ENCODE assay signal across 14 cellular contexts in genomic region chr1:44713321-44713781, GRCh38. TPM values are rescaled to one million over a fixed set of nuclear protein-coding genes. Genes with fewer than 3 reads are reported as not detected.
DNase-seq lines count a peak whose midpoint lies in the region; ATAC-seq, FAIRE-seq and TF ChIP-seq lines count a peak whose summit lies in the region.
"Had no signal": no experiment of that assay in that cellular context is flagged by ENCODE, and none has a peak within 500 bp of the region (broad histone marks: within the 10 kb centered on the region; RNA-seq: fewer than 3 reads in every experiment).

No MANE protein-coding gene starts in this region.

- H3K27ac ChIP-seq in HepG2 (ENCODE audit: extremely low read length, insufficient read depth, low read length) = no peak overlapping the region
- no peak overlapping the region for H3K27ac ChIP-seq in right lobe of liver
- H3K27ac ChIP-seq in SK-N-SH (ENCODE audit: low read depth in 2 of 2, low read length in 1 of 2) = no peak overlapping the region

- peak; percentile 46; the same call in 2 of the 3 replicates for ATAC-seq in HepG2
- no peak for ATAC-seq in right lobe of liver

- H3K9me2 ChIP-seq in SK-N-SH = no peaks in the 10 kb centered on the region

- H3K4me2 ChIP-seq in HepG2 (ENCODE audit: low read depth, low read length) (0 out of 2 replicates have a peak overlapping the region, but pooled peaks have one; percentile 12), SK-N-SH (no peak overlapping the region)

- H4K20me1 ChIP-seq in HepG2 (ENCODE audit: insufficient read depth, low read length) = no peaks in the 10 kb centered on the region
- H4K20me1 ChIP-seq in SK-N-SH (ENCODE audit: insufficient read depth) = no peaks in the 10 kb centered on the region

- intact Hi-C loops in HepG2 (cut with micrococcal nuclease; ENCODE audit: unreplicated experiment) (no loop called here), right lobe of liver (cut with DNase I) (no loop called here)

- peaks cover 33% of the 10 kb centered on the region for H3K4me1 ChIP-seq in HepG2 (ENCODE audit: insufficient read depth, low read length)
- H3K4me1 ChIP-seq in right lobe of liver = peaks cover 0 to 5% (median 0%) of the 10 kb centered on the region in 4 donors
- no peaks in the 10 kb centered on the region for H3K4me1 ChIP-seq in SK-N-SH (ENCODE audit: control insufficient read depth in 1 of 2, insufficient read depth in 2 of 2, low read depth in 1 of 2, low read length in 1 of 2)

- no peak overlapping the region for H2AFZ ChIP-seq in HepG2 (ENCODE audit: low read length)
- H2AFZ ChIP-seq in SK-N-SH (ENCODE audit: low read depth) = no peak overlapping the region

- CTCF ChIA-PET in HepG2 (lab: Yijun Ruan, JAX; ENCODE audit: low intra/inter-chr PET ratio, low total read pairs) = no interaction called here
- CTCF ChIA-PET in SK-N-SH (lab: Yijun Ruan, JAX) = interaction anchor here (0.5 to 7.8 kb wide), 7 partner anchors 9 to 267 kb away, joined by 3 to 52 read pairs (median 3); partner anchors contain the start of gene RNU5D-1

- TF ChIP-seq EP300 in HepG2 (IDR thresholded peaks at IDR 0.05; ENCODE audit: low read depth in 2 of 2, low read length in 2 of 2) = no peak
- TF ChIP-seq EP300 in HepG2 (CRISPR knock-in tag; IDR thresholded peaks at IDR 0.05; ENCODE audit: borderline replicate concordance) = no peak
- no peak for TF ChIP-seq EP300 in SK-N-SH (IDR thresholded peaks at IDR 0.05; ENCODE audit: borderline replicate concordance in 1 of 2, low read depth in 1 of 2, low read length in 1 of 2)

- no peak for FAIRE-seq in HepG2 (lab: Jason Lieb, UNC)
- FAIRE-seq in HTR-8/SVneo (lab: Jason Lieb, UNC) = no peak

- TF ChIP-seq CTCF in HepG2 (CRISPR knock-in tag; IDR thresholded peaks at IDR 0.05) (no peak), right lobe of liver (IDR thresholded peaks at IDR 0.05) (no peak), SK-N-SH (IDR thresholded peaks at IDR 0.05) (no peak)

- 13% methylated on average over 4 of the region's 6 CpGs for WGBS in HepG2 (ENCODE audit: low lambda C conversion rate)
- WGBS in right lobe of liver (ENCODE audit: insufficient coverage, low coverage, low lambda C conversion rate, missing lambda C conversion rate) = 46% methylated on average over 6 of the region's 6 CpGs
- 36% methylated on average over 3 of the region's 6 CpGs for WGBS in SK-N-SH (ENCODE audit: low lambda C conversion rate)

- TF ChIP-seq POLR2A in HepG2 (IDR thresholded peaks at IDR 0.05; ENCODE audit: insufficient read depth in 1 of 2, low read depth in 2 of 2, low read length in 2 of 2) (no peak), right lobe of liver (IDR thresholded peaks at IDR 0.05) (no peak)

- H3K79me2 ChIP-seq in HepG2 (ENCODE audit: insufficient read depth, low read length) (no peaks in the 10 kb centered on the region), SK-N-SH (ENCODE audit: insufficient read depth) (no peaks in the 10 kb centered on the region)

- H3K36me3 ChIP-seq in HepG2 (replicated peaks in 1 of 2; ENCODE audit: control insufficient read depth in 1 of 2, insufficient read depth in 2 of 2, low read length in 2 of 2) = no peaks in the 10 kb centered on the region
- H3K36me3 ChIP-seq in right lobe of liver = no peaks in the 10 kb centered on the region
- H3K36me3 ChIP-seq in SK-N-SH (replicated peaks in 1 of 2; ENCODE audit: control insufficient read depth in 1 of 2, insufficient read depth in 2 of 2, low read length in 1 of 2) = no peaks in the 10 kb centered on the region

- H3F3A ChIP-seq in SK-N-SH (replicated peaks; ENCODE audit: insufficient read depth) = peaks cover 4% of the 10 kb centered on the region

- H3K9ac ChIP-seq in HepG2 (ENCODE audit: insufficient read depth, low read depth, low read length) = no peak overlapping the region
- H3K9ac ChIP-seq in SK-N-SH = no peak overlapping the region

- TF ChIP-seq RAD21 in HepG2 (CRISPR knock-in tag; IDR thresholded peaks at IDR 0.05) = no peak
- TF ChIP-seq RAD21 in SK-N-SH (IDR thresholded peaks at IDR 0.05; ENCODE audit: low read length) = no peak

- DNase-seq in HepG2 (ENCODE audit: low spot score) (no peak), right lobe of liver (no peak), MV-4-11 (lab: John Stamatoyannopoulos, UW) (peak; percentile 13), SW480 (ENCODE audit: low spot score) (peak; percentile 85), GM03348 (ENCODE audit: low spot score) (no peak), HTR-8/SVneo (ENCODE audit: insufficient read length, low spot score) (no peak), HCEC 1CT (no peak), SK-N-SH (no peak)
- DNase-seq: activated CD4-positive, CD25-positive, alpha-beta regulatory T cell treated with anti-CD3 and anti-CD28 coated beads, Interleukin-2, amount 50 U/mL, for 72 hours; cerebellar nuclear complex; stimulated activated CD4-positive, alpha-beta T cell treated with anti-CD3 and anti-CD28 coated beads, Interleukin-4, amount 100 ng/mL, for 1 hour; substantia nigra had no signal

- no TSS peak for BruUV-seq in HepG2 (replicated peaks; lab: Mats Ljungman, UMichigan)

- in situ Hi-C loops in HepG2 (cut with HindIII; ENCODE audit: extremely low pct_ligation_motif_present, low pct_unique_long_range_greater_than_20kb) = no loop called here

- no peak overlapping the region for H3K4me3 ChIP-seq in HepG2 (replicated peaks in 1 of 3; ENCODE audit: insufficient read depth in 1 of 3, low read depth in 2 of 3, low read length in 3 of 3)
- no peak overlapping the region for H3K4me3 ChIP-seq in right lobe of liver
- no peak overlapping the region for H3K4me3 ChIP-seq in SK-N-SH (ENCODE audit: low read depth in 2 of 2, low read length in 1 of 2)

- H3K27me3 ChIP-seq in HepG2 (ENCODE audit: control insufficient read depth in 1 of 2, insufficient read depth in 2 of 2, low read length in 2 of 2) (peaks cover 0 to 11% of the 10 kb centered on the region in 2 experiments; a peak in 1 of 5 replicates), right lobe of liver (no peaks in the 10 kb centered on the region), SK-N-SH (ENCODE audit: insufficient read depth) (no peaks in the 10 kb centered on the region)

- H3K9me3 ChIP-seq in HepG2 (ENCODE audit: low read length) (no peaks in the 10 kb centered on the region), right lobe of liver (no peaks in the 10 kb centered on the region), SK-N-SH (no peaks in the 10 kb centered on the region)

- POLR2A ChIA-PET in HepG2 (lab: Yijun Ruan, JAX) = interaction anchor here (1.6 to 2.6 kb wide), 2 partner anchors 9 to 16 kb away, joined by 7 to 23 read pairs; partner anchors contain the start of gene RNU5D-1
- POLR2A ChIA-PET in SK-N-SH (lab: Yijun Ruan, JAX) = no interaction called here

RNA-seq across cellular contexts. Expression of gene RNU5D-1, which starts 17.6 kb away (rescaled TPM):
- total RNA-seq in HepG2 (2016; rRNA removed; fragmentation: Illumina TruSeq; extraction: Trizol) = 165 TPM in 1 of 2 replicates, not detected in the other
- total RNA-seq in HepG2 (2016; cell fraction: cytosol; rRNA removed; fragmentation: Illumina TruSeq; extraction: Trizol; ENCODE audit: low read depth) = 252 and 278 TPM in 2 replicates
- 103 and 268 TPM in 2 replicates for total RNA-seq in HepG2 (2016; cell fraction: insoluble cytoplasmic fraction; rRNA removed; fragmentation: Illumina TruSeq; extraction: Trizol)
- 148 TPM in 1 of 2 replicates, not detected in the other for total RNA-seq in HepG2 (2016; cell fraction: membrane; rRNA removed; fragmentation: Illumina TruSeq; extraction: Trizol)
- total RNA-seq in HepG2 (2016; cell fraction: nucleus; rRNA removed; fragmentation: Illumina TruSeq; extraction: Trizol) = 2,234 and 2,499 TPM in 2 replicates
- not detected in 2 replicates for polyA plus RNA-seq in HepG2 (2011; rRNA removed)
- polyA plus RNA-seq in HepG2 (2011; cell fraction: cytosol; rRNA removed) = not detected in 2 replicates
- under 0.01 TPM in 1 of 2 replicates, not detected in the other for polyA plus RNA-seq in HepG2 (2011; cell fraction: nucleus; rRNA removed)
- polyA plus RNA-seq in HepG2 (2012) = not detected in 2 replicates
- polyA plus RNA-seq in HepG2 (2016; cell fraction: cytosol; fragmentation: Illumina TruSeq; extraction: Trizol; ENCODE audit: low read depth) = not detected in 2 replicates
- not detected in 2 replicates for polyA plus RNA-seq in HepG2 (2016; cell fraction: insoluble cytoplasmic fraction; fragmentation: Illumina TruSeq; extraction: Trizol; ENCODE audit: low read depth)
- not detected in 2 replicates for polyA plus RNA-seq in HepG2 (2016; cell fraction: membrane; fragmentation: Illumina TruSeq; extraction: Trizol; ENCODE audit: low read depth)
- not detected in 2 replicates for polyA plus RNA-seq in HepG2 (2016; cell fraction: nucleus; fragmentation: Illumina TruSeq; extraction: Trizol; ENCODE audit: insufficient read depth, low read depth)
- under 0.01 TPM in 2 replicates for polyA minus RNA-seq in HepG2 (2011; rRNA and poly(A)+ RNA removed; ENCODE audit: low replicate concordance)
- 1,580 and 1,780 TPM in 2 replicates for polyA minus RNA-seq in HepG2 (2011; cell fraction: cytosol; rRNA and poly(A)+ RNA removed)
- under 0.01 TPM in 2 replicates for polyA minus RNA-seq in HepG2 (2011; cell fraction: nucleus; rRNA and poly(A)+ RNA removed)
- total RNA-seq in right lobe of liver = not detected
- polyA plus RNA-seq in SK-N-SH (2012; rRNA removed) = not detected in 2 replicates
- not detected in 2 replicates for polyA plus RNA-seq in SK-N-SH (2012; cell fraction: cytosol; rRNA removed)
- polyA plus RNA-seq in SK-N-SH (2012; cell fraction: nucleus; rRNA removed) = not detected in 2 replicates
- total RNA-seq: osteocyte, RPMI7951 had no signal

RNA-seq across cellular contexts. Expression of gene KIF2C, which starts 26.3 kb away (rescaled TPM):
- total RNA-seq in HepG2 (2016; rRNA removed; fragmentation: Illumina TruSeq; extraction: Trizol) (53.7 and 72.9 TPM in 2 replicates), right lobe of liver (1 to 10 TPM in 2 of 6 experiments, under 1 TPM in 3, not detected in 1; 0.22 to 1.4 (median 0.37) TPM)
- 9.7 and 10.2 TPM in 2 replicates for total RNA-seq in HepG2 (2016; cell fraction: cytosol; rRNA removed; fragmentation: Illumina TruSeq; extraction: Trizol; ENCODE audit: low read depth)
- 54.6 and 71.7 TPM in 2 replicates for total RNA-seq in HepG2 (2016; cell fraction: insoluble cytoplasmic fraction; rRNA removed; fragmentation: Illumina TruSeq; extraction: Trizol)
- 15.0 and 17.3 TPM in 2 replicates for total RNA-seq in HepG2 (2016; cell fraction: membrane; rRNA removed; fragmentation: Illumina TruSeq; extraction: Trizol)
- total RNA-seq in HepG2 (2016; cell fraction: nucleus; rRNA removed; fragmentation: Illumina TruSeq; extraction: Trizol) = 38.6 and 44.7 TPM in 2 replicates
- polyA plus RNA-seq in HepG2 (2011; rRNA removed) (18.7 and 29.7 TPM in 2 replicates), SK-N-SH (2012; rRNA removed) (20.7 and 22.2 TPM in 2 replicates)
- polyA plus RNA-seq in HepG2 (2011; cell fraction: cytosol; rRNA removed) = 19.6 and 27.5 TPM in 2 replicates
- 24.9 and 38.1 TPM in 2 replicates for polyA plus RNA-seq in HepG2 (2011; cell fraction: nucleus; rRNA removed)
- polyA plus RNA-seq in HepG2 (2012) = 10.5 and 22.4 TPM in 2 replicates
- 4.1 and 4.3 TPM in 2 replicates for polyA plus RNA-seq in HepG2 (2016; cell fraction: cytosol; fragmentation: Illumina TruSeq; extraction: Trizol; ENCODE audit: low read depth)
- polyA plus RNA-seq in HepG2 (2016; cell fraction: insoluble cytoplasmic fraction; fragmentation: Illumina TruSeq; extraction: Trizol; ENCODE audit: low read depth) = 53.4 and 53.6 TPM in 2 replicates
- polyA plus RNA-seq in HepG2 (2016; cell fraction: membrane; fragmentation: Illumina TruSeq; extraction: Trizol; ENCODE audit: low read depth) = 7.5 and 8.7 TPM in 2 replicates
- polyA plus RNA-seq in HepG2 (2016; cell fraction: nucleus; fragmentation: Illumina TruSeq; extraction: Trizol; ENCODE audit: insufficient read depth, low read depth) = 60.0 and 62.0 TPM in 2 replicates
- polyA minus RNA-seq in HepG2 (2011; rRNA and poly(A)+ RNA removed; ENCODE audit: low replicate concordance) = 31.3 and 83.4 TPM in 2 replicates
- 16.1 and 23.2 TPM in 2 replicates for polyA minus RNA-seq in HepG2 (2011; cell fraction: cytosol; rRNA and poly(A)+ RNA removed)
- polyA minus RNA-seq in HepG2 (2011; cell fraction: nucleus; rRNA and poly(A)+ RNA removed) = 17.5 and 27.9 TPM in 2 replicates
- polyA plus RNA-seq in SK-N-SH (2012; cell fraction: cytosol; rRNA removed) = 16.6 and 20.3 TPM in 2 replicates
- 31.1 and 34.7 TPM in 2 replicates for polyA plus RNA-seq in SK-N-SH (2012; cell fraction: nucleus; rRNA removed)

RNA-seq across cellular contexts. Expression of gene ARMH1, which starts 38.8 kb away (rescaled TPM):
- total RNA-seq in HepG2 (2016; rRNA removed; fragmentation: Illumina TruSeq; extraction: Trizol) = not detected in 2 replicates
- not detected in 2 replicates for total RNA-seq in HepG2 (2016; cell fraction: cytosol; rRNA removed; fragmentation: Illumina TruSeq; extraction: Trizol; ENCODE audit: low read depth)
- total RNA-seq in HepG2 (2016; cell fraction: insoluble cytoplasmic fraction; rRNA removed; fragmentation: Illumina TruSeq; extraction: Trizol) = 0.35 TPM in 1 of 2 replicates, not detected in the other
- total RNA-seq in HepG2 (2016; cell fraction: membrane; rRNA removed; fragmentation: Illumina TruSeq; extraction: Trizol) = not detected in 2 replicates
- not detected in 2 replicates for total RNA-seq in HepG2 (2016; cell fraction: nucleus; rRNA removed; fragmentation: Illumina TruSeq; extraction: Trizol)
- 0.69 and 1.1 TPM in 2 replicates for polyA plus RNA-seq in HepG2 (2011; rRNA removed)
- 0.37 and 0.52 TPM in 2 replicates for polyA plus RNA-seq in HepG2 (2011; cell fraction: cytosol; rRNA removed)
- 5.8 and 7.5 TPM in 2 replicates for polyA plus RNA-seq in HepG2 (2011; cell fraction: nucleus; rRNA removed)
- polyA plus RNA-seq in HepG2 (2012) = 0.35 and 1.7 TPM in 2 replicates
- not detected in 2 replicates for polyA plus RNA-seq in HepG2 (2016; cell fraction: cytosol; fragmentation: Illumina TruSeq; extraction: Trizol; ENCODE audit: low read depth)
- not detected in 2 replicates for polyA plus RNA-seq in HepG2 (2016; cell fraction: insoluble cytoplasmic fraction; fragmentation: Illumina TruSeq; extraction: Trizol; ENCODE audit: low read depth)
- not detected in 2 replicates for polyA plus RNA-seq in HepG2 (2016; cell fraction: membrane; fragmentation: Illumina TruSeq; extraction: Trizol; ENCODE audit: low read depth)
- not detected in 2 replicates for polyA plus RNA-seq in HepG2 (2016; cell fraction: nucleus; fragmentation: Illumina TruSeq; extraction: Trizol; ENCODE audit: insufficient read depth, low read depth)
- polyA minus RNA-seq in HepG2 (2011; rRNA and poly(A)+ RNA removed; ENCODE audit: low replicate concordance) = 2.2 TPM in 1 of 2 replicates, not detected in the other
- not detected in 2 replicates for polyA minus RNA-seq in HepG2 (2011; cell fraction: cytosol; rRNA and poly(A)+ RNA removed)
- polyA minus RNA-seq in HepG2 (2011; cell fraction: nucleus; rRNA and poly(A)+ RNA removed) = 1.7 TPM in 1 of 2 replicates, not detected in the other
- 10 to 100 TPM in 2 of 6 experiments, 1 to 10 TPM in 4; 2.7 to 18.4 (median 5.2) TPM for total RNA-seq in right lobe of liver
- 6.6 and 10.5 TPM in 2 replicates for polyA plus RNA-seq in SK-N-SH (2012; rRNA removed)
- polyA plus RNA-seq in SK-N-SH (2012; cell fraction: cytosol; rRNA removed) = 1.1 and 1.5 TPM in 2 replicates
- polyA plus RNA-seq in SK-N-SH (2012; cell fraction: nucleus; rRNA removed) = 60.0 and 87.2 TPM in 2 replicates
- total RNA-seq: RPMI7951 had no signal

RNA-seq across cellular contexts. Expression of gene TMEM53, which starts 39.1 kb away (rescaled TPM):
- total RNA-seq in HepG2 (2016; rRNA removed; fragmentation: Illumina TruSeq; extraction: Trizol) = 12.6 and 13.8 TPM in 2 replicates
- total RNA-seq in HepG2 (2016; cell fraction: cytosol; rRNA removed; fragmentation: Illumina TruSeq; extraction: Trizol; ENCODE audit: low read depth) = 9.7 and 10.8 TPM in 2 replicates
- total RNA-seq in HepG2 (2016; cell fraction: insoluble cytoplasmic fraction; rRNA removed; fragmentation: Illumina TruSeq; extraction: Trizol) = 11.0 and 12.5 TPM in 2 replicates
- 11.8 and 17.4 TPM in 2 replicates for total RNA-seq in HepG2 (2016; cell fraction: membrane; rRNA removed; fragmentation: Illumina TruSeq; extraction: Trizol)
- total RNA-seq in HepG2 (2016; cell fraction: nucleus; rRNA removed; fragmentation: Illumina TruSeq; extraction: Trizol) = 5.8 and 7.3 TPM in 2 replicates
- 20.2 and 22.3 TPM in 2 replicates for polyA plus RNA-seq in HepG2 (2011; rRNA removed)
- polyA plus RNA-seq in HepG2 (2011; cell fraction: cytosol; rRNA removed) = 23.3 and 31.3 TPM in 2 replicates
- polyA plus RNA-seq in HepG2 (2011; cell fraction: nucleus; rRNA removed) = 16.1 and 17.2 TPM in 2 replicates
- 14.0 and 14.1 TPM in 2 replicates for polyA plus RNA-seq in HepG2 (2012)
- polyA plus RNA-seq in HepG2 (2016; cell fraction: cytosol; fragmentation: Illumina TruSeq; extraction: Trizol; ENCODE audit: low read depth) = 17.0 and 20.1 TPM in 2 replicates
- polyA plus RNA-seq in HepG2 (2016; cell fraction: insoluble cytoplasmic fraction; fragmentation: Illumina TruSeq; extraction: Trizol; ENCODE audit: low read depth) = 14.9 and 21.4 TPM in 2 replicates
- 17.6 and 20.4 TPM in 2 replicates for polyA plus RNA-seq in HepG2 (2016; cell fraction: membrane; fragmentation: Illumina TruSeq; extraction: Trizol; ENCODE audit: low read depth)
- 14.6 and 19.8 TPM in 2 replicates for polyA plus RNA-seq in HepG2 (2016; cell fraction: nucleus; fragmentation: Illumina TruSeq; extraction: Trizol; ENCODE audit: insufficient read depth, low read depth)
- 19.3 and 62.1 TPM in 2 replicates for polyA minus RNA-seq in HepG2 (2011; rRNA and poly(A)+ RNA removed; ENCODE audit: low replicate concordance)
- polyA minus RNA-seq in HepG2 (2011; cell fraction: cytosol; rRNA and poly(A)+ RNA removed) = 18.5 and 20.3 TPM in 2 replicates
- polyA minus RNA-seq in HepG2 (2011; cell fraction: nucleus; rRNA and poly(A)+ RNA removed) = 5.9 and 6.3 TPM in 2 replicates
- 10 to 100 TPM; 15.8 to 31.0 (median 24.5) TPM for total RNA-seq in right lobe of liver
- 14.9 and 16.9 TPM in 2 replicates for polyA plus RNA-seq in SK-N-SH (2012; rRNA removed)
- 6.7 and 9.5 TPM in 2 replicates for polyA plus RNA-seq in SK-N-SH (2012; cell fraction: cytosol; rRNA removed)
- 10.4 and 10.6 TPM in 2 replicates for polyA plus RNA-seq in SK-N-SH (2012; cell fraction: nucleus; rRNA removed)

Comparison
In these comparisons a context has a peak if more than half of its experiments do, and no peak if none do; other contexts are left out.
1. RNA of gene KIF2C, which starts 26.3 kb away (total RNA-seq): 9.7 to 72.9 TPM in HepG2; 0.22 to 1.4 TPM in right lobe of liver; every median in the first group is over 4 times any median in the second.
2. DNase-seq: peak in MV-4-11 (single experiment) and SW480 (single experiment); none in HepG2 (single experiment), right lobe of liver (0 of 3), GM03348 (single experiment), HTR-8/SVneo (single experiment), HCEC 1CT (single experiment) and SK-N-SH (single experiment).
3. Of the 25 proteins assayed by ChIP-seq in both HepG2 and SK-N-SH: peak only in HepG2: FOSL2; only in SK-N-SH: none; in both: none; in neither: 24.